Comparison of ENCODE assay signal across 29 cellular contexts in genomic region chr20:45073182-45073581, GRCh38. TPM values are rescaled to one million over a fixed set of nuclear protein-coding genes. Genes with fewer than 3 reads are reported as not detected.
DNase-seq lines count a peak whose midpoint lies in the region; ATAC-seq and TF ChIP-seq lines count a peak whose summit lies in the region.
"Had no signal": no experiment of that assay in that cellular context is flagged by ENCODE, and none has a peak within 500 bp of the region (broad histone marks: within the 10 kb centered on the region; RNA-seq: fewer than 3 reads in every experiment).

No MANE protein-coding gene starts in this region.

- no peaks in the 10 kb centered on the region for H4K20me1 ChIP-seq in smooth muscle cell (ENCODE audit: low read depth)

- no peak overlapping the region for H3K4me3 Mint-ChIP-seq in activated naive CD4-positive, alpha-beta T cell treated with anti-CD3 and anti-CD28 coated beads for 36 hours
- H3K4me3 Mint-ChIP-seq in activated CD4-positive, alpha-beta memory T cell treated with anti-CD3 and anti-CD28 coated beads for 36 hours = no peak overlapping the region
- no peak overlapping the region for H3K4me3 Mint-ChIP-seq in effector memory CD8-positive, alpha-beta T cell
- H3K4me3 Mint-ChIP-seq in MCF 10A (ENCODE audit: unreplicated experiment) = no peak overlapping the region

- no peaks in the 10 kb centered on the region for H3K27me3 Mint-ChIP-seq in activated naive CD4-positive, alpha-beta T cell treated with anti-CD3 and anti-CD28 coated beads for 36 hours (ENCODE audit: low read depth)
- no peaks in the 10 kb centered on the region for H3K27me3 Mint-ChIP-seq in activated CD4-positive, alpha-beta memory T cell treated with anti-CD3 and anti-CD28 coated beads for 36 hours
- no peaks in the 10 kb centered on the region for H3K27me3 Mint-ChIP-seq in effector memory CD8-positive, alpha-beta T cell
- H3K27me3 Mint-ChIP-seq in MCF 10A (ENCODE audit: insufficient read depth, unreplicated experiment) = no peaks in the 10 kb centered on the region

- CTCF ChIA-PET in activated naive CD4-positive, alpha-beta T cell treated with anti-CD3 and anti-CD28 coated beads for 36 hours (lab: Charles Lee) = interaction anchor here (2.0 to 2.6 kb wide), 2 partner anchors 22 to 29 kb away, joined by 7 to 21 read pairs; no protein-coding TSS in a partner anchor
- CTCF ChIA-PET in activated CD4-positive, alpha-beta memory T cell treated with anti-CD3 and anti-CD28 coated beads for 36 hours (lab: Charles Lee) = interaction anchor here (1.3 to 2.5 kb wide), 2 partner anchors 23 to 29 kb away, joined by 3 to 18 read pairs; no protein-coding TSS in a partner anchor
- CTCF ChIA-PET in MCF 10A (lab: Yijun Ruan, JAX) = interaction anchor here (0.7 to 4.2 kb wide), 5 partner anchors 19 to 239 kb away, joined by 3 to 53 read pairs (median 5); no protein-coding TSS in a partner anchor

- H3K9ac ChIP-seq in smooth muscle cell (ENCODE audit: low read depth) = no peak overlapping the region

- H3K9me3 ChIP-seq in smooth muscle cell (replicated peaks; ENCODE audit: low read depth) (no peaks in the 10 kb centered on the region), HAP-1 (no peaks in the 10 kb centered on the region)
- H3K9me3 ChIP-seq: BE2C, lower lobe of right lung, testis had no signal

- no peak for ATAC-seq in effector memory CD8-positive, alpha-beta T cell (replicated peaks)
- ATAC-seq: lower lobe of right lung, Panc1 had no signal

- DNase-seq in activated naive CD4-positive, alpha-beta T cell treated with anti-CD3 and anti-CD28 coated beads for 36 hours = no peak
- DNase-seq in activated naive CD4-positive, alpha-beta T cell treated with anti-CD3 and anti-CD28 coated beads, Interleukin-2, amount 50 U/mL, for 16 hours = no peak
- no peak for DNase-seq in activated CD4-positive, alpha-beta memory T cell treated with anti-CD3 and anti-CD28 coated beads for 36 hours
- no peak for DNase-seq in effector memory CD8-positive, alpha-beta T cell
- DNase-seq in smooth muscle cell (lab: John Stamatoyannopoulos, UW; ENCODE audit: unreplicated experiment) = no peak
- DNase-seq in HAP-1 (ENCODE audit: low spot score in 2 of 2) = no peak
- DNase-seq in dedifferentiated amniotic fluid mesenchymal stem cell (ENCODE audit: extremely low spot score) = no peak
- no peak for DNase-seq in MCF 10A (ENCODE audit: unreplicated experiment)
- DNase-seq: activated CD4-positive, alpha-beta T cell treated with anti-CD3 and anti-CD28 coated beads for 1 hour; activated effector memory CD4-positive, alpha-beta T cell treated with Interleukin-2 at 50 U/mL for 16 hours; BE2C; caudate nucleus; DND-41; kidney; lower lobe of right lung; NCI-H146; NCI-H510A treated with DMSO at 0.1 percent for 48 hours; occipital lobe; SIG-M5; stimulated activated CD4-positive, alpha-beta T cell treated with anti-CD3 and anti-CD28 coated beads, Interleukin-2, amount 100 ng/mL, for 24 hours; testis had no signal

- H3K4me3 ChIP-seq in smooth muscle cell = no peak overlapping the region
- no peak overlapping the region for H3K4me3 ChIP-seq in HAP-1
- H3K4me3 ChIP-seq: lower lobe of right lung, skin epidermis, testis had no signal

- H3K27ac ChIP-seq in smooth muscle cell (ENCODE audit: low read depth) = no peak overlapping the region
- H3K27ac ChIP-seq: lower lobe of right lung, skin epidermis, testis had no signal

- no TSS peak for BruUV-seq in MCF 10A (replicated peaks; lab: Mats Ljungman, UMichigan)

- no peaks in the 10 kb centered on the region for H3K36me3 ChIP-seq in smooth muscle cell (ENCODE audit: low read depth)
- H3K36me3 ChIP-seq in HAP-1 (replicated peaks) = peaks cover 11% of the 10 kb centered on the region
- H3K36me3 ChIP-seq: BE2C had no signal

- no peaks in the 10 kb centered on the region for H3K9me3 Mint-ChIP-seq in activated naive CD4-positive, alpha-beta T cell treated with anti-CD3 and anti-CD28 coated beads for 36 hours
- H3K9me3 Mint-ChIP-seq in activated CD4-positive, alpha-beta memory T cell treated with anti-CD3 and anti-CD28 coated beads for 36 hours = no peaks in the 10 kb centered on the region
- H3K9me3 Mint-ChIP-seq in effector memory CD8-positive, alpha-beta T cell = no peaks in the 10 kb centered on the region
- H3K9me3 Mint-ChIP-seq in MCF 10A (ENCODE audit: unreplicated experiment) = no peaks in the 10 kb centered on the region

- POLR2A ChIA-PET in activated CD4-positive, alpha-beta memory T cell treated with anti-CD3 and anti-CD28 coated beads for 36 hours (lab: Charles Lee) = no interaction called here
- POLR2A ChIA-PET in MCF 10A (lab: Yijun Ruan, JAX) = interaction anchor here (0.7 to 2.8 kb wide), 2 partner anchors 8 to 12 kb away, joined by 3 to 39 read pairs; no protein-coding TSS in a partner anchor

- peaks cover 35% of the 10 kb centered on the region for H3K36me3 Mint-ChIP-seq in activated naive CD4-positive, alpha-beta T cell treated with anti-CD3 and anti-CD28 coated beads for 36 hours (ENCODE audit: low read depth)
- H3K36me3 Mint-ChIP-seq in activated CD4-positive, alpha-beta memory T cell treated with anti-CD3 and anti-CD28 coated beads for 36 hours = peaks cover 41% of the 10 kb centered on the region
- H3K36me3 Mint-ChIP-seq in effector memory CD8-positive, alpha-beta T cell (ENCODE audit: insufficient read depth) = peaks cover 70% of the 10 kb centered on the region
- peaks cover 45% of the 10 kb centered on the region for H3K36me3 Mint-ChIP-seq in MCF 10A (ENCODE audit: insufficient read depth, unreplicated experiment)

- H3F3A ChIP-seq in smooth muscle cell (ENCODE audit: low read depth) = peaks cover 12% of the 10 kb centered on the region

- intact Hi-C loops in activated naive CD4-positive, alpha-beta T cell treated with anti-CD3 and anti-CD28 coated beads for 36 hours (cut with micrococcal nuclease) = no loop called here
- intact Hi-C loops in activated CD4-positive, alpha-beta memory T cell treated with anti-CD3 and anti-CD28 coated beads for 36 hours (cut with micrococcal nuclease) = no loop called here
- intact Hi-C loops in MCF 10A (cut with micrococcal nuclease) = no loop called here

- H3K4me1 ChIP-seq in smooth muscle cell (ENCODE audit: low read depth) (no peaks in the 10 kb centered on the region), HAP-1 (no peaks in the 10 kb centered on the region)
- H3K4me1 ChIP-seq: lower lobe of right lung, testis had no signal

- H3K27ac Mint-ChIP-seq in activated naive CD4-positive, alpha-beta T cell treated with anti-CD3 and anti-CD28 coated beads for 36 hours = peak overlapping the region; percentile 11
- peak overlapping the region; percentile 59 for H3K27ac Mint-ChIP-seq in activated CD4-positive, alpha-beta memory T cell treated with anti-CD3 and anti-CD28 coated beads for 36 hours
- peak overlapping the region; percentile 84 to 85 for H3K27ac Mint-ChIP-seq in effector memory CD8-positive, alpha-beta T cell
- no peak overlapping the region for H3K27ac Mint-ChIP-seq in MCF 10A (ENCODE audit: low read depth, unreplicated experiment)

- H3K27me3 ChIP-seq in smooth muscle cell (ENCODE audit: low read depth) (no peaks in the 10 kb centered on the region), HAP-1 (ENCODE audit: low read depth) (no peaks in the 10 kb centered on the region)
- H3K27me3 ChIP-seq: BE2C, testis had no signal

- no peak for TF ChIP-seq CTCF in smooth muscle cell (IDR thresholded peaks at IDR 0.05; ENCODE audit: borderline replicate concordance, insufficient read depth, poor library complexity, severe bottlenecking)
- TF ChIP-seq CTCF in MCF 10A (IDR thresholded peaks at IDR 0.05; ENCODE audit: unreplicated experiment) = no peak

- 57% methylated on average over 3 of the region's 3 CpGs for WGBS in smooth muscle cell (ENCODE audit: low lambda C conversion rate)

- H3K79me2 ChIP-seq in smooth muscle cell (ENCODE audit: low read depth) = no peaks in the 10 kb centered on the region

- peak overlapping the region; percentile 15 for H3K4me2 ChIP-seq in smooth muscle cell

- H3K4me1 Mint-ChIP-seq in activated naive CD4-positive, alpha-beta T cell treated with anti-CD3 and anti-CD28 coated beads for 36 hours (ENCODE audit: low read depth) = peaks cover 33% of the 10 kb centered on the region
- H3K4me1 Mint-ChIP-seq in activated CD4-positive, alpha-beta memory T cell treated with anti-CD3 and anti-CD28 coated beads for 36 hours (ENCODE audit: low read depth) = peaks cover 41% of the 10 kb centered on the region
- H3K4me1 Mint-ChIP-seq in effector memory CD8-positive, alpha-beta T cell (ENCODE audit: low read depth in 2 of 2) = peaks cover 36 to 47% of the 10 kb centered on the region in 2 donors
- H3K4me1 Mint-ChIP-seq in MCF 10A (ENCODE audit: insufficient read depth, unreplicated experiment) = peaks cover 13% of the 10 kb centered on the region

- H2AFZ ChIP-seq in smooth muscle cell (ENCODE audit: low read depth) = no peak overlapping the region

- in situ Hi-C loops in HAP-1 (cut with MboI; ENCODE audit: low sequenced_read_pairs) = no loop called here

RNA-seq across cellular contexts. Expression of gene KCNS1, which starts 27.7 kb away (rescaled TPM):
- under 1 TPM; 0.40 to 0.48 TPM for total RNA-seq in activated naive CD4-positive, alpha-beta T cell treated with anti-CD3 and anti-CD28 coated beads for 36 hours
- total RNA-seq in activated CD4-positive, alpha-beta memory T cell treated with anti-CD3 and anti-CD28 coated beads for 36 hours = under 1 TPM; 0.34 to 0.45 TPM
- total RNA-seq in smooth muscle cell = 0.49 and 1.4 TPM in 2 replicates
- 0.35 and 1.8 TPM in 2 replicates for polyA plus RNA-seq in smooth muscle cell
- not detected in 2 replicates for total RNA-seq in MCF 10A (2022)
- total RNA-seq: A673, HT1080 had no signal

RNA-seq across cellular contexts. Expression of gene WFDC5, which starts 41.8 kb away (rescaled TPM):
- not detected for total RNA-seq in activated naive CD4-positive, alpha-beta T cell treated with anti-CD3 and anti-CD28 coated beads for 36 hours
- total RNA-seq in activated CD4-positive, alpha-beta memory T cell treated with anti-CD3 and anti-CD28 coated beads for 36 hours = not detected
- not detected in 2 replicates for total RNA-seq in smooth muscle cell
- polyA plus RNA-seq in smooth muscle cell = not detected in 2 replicates
- total RNA-seq in MCF 10A (2022) = not detected in 2 replicates
- total RNA-seq: A673, dermis microvascular lymphatic vessel endothelial cell, fibroblast of lung, glomerular endothelial cell, H1, HT1080, occipital lobe had no signal
- polyA plus RNA-seq: fibroblast of lung, H1 had no signal

RNA-seq across cellular contexts. Expression of gene WFDC12, which starts 51.1 kb away (rescaled TPM):
- not detected for total RNA-seq in activated naive CD4-positive, alpha-beta T cell treated with anti-CD3 and anti-CD28 coated beads for 36 hours
- total RNA-seq in activated CD4-positive, alpha-beta memory T cell treated with anti-CD3 and anti-CD28 coated beads for 36 hours = not detected
- not detected in 2 replicates for total RNA-seq in smooth muscle cell
- polyA plus RNA-seq in smooth muscle cell = not detected in 2 replicates
- not detected in 2 replicates for total RNA-seq in MCF 10A (2022)
- total RNA-seq: A673, dermis microvascular lymphatic vessel endothelial cell, fibroblast of lung, glomerular endothelial cell, H1, HT1080, occipital lobe, testis had no signal
- polyA plus RNA-seq: fibroblast of lung, H1 had no signal
